Comparison of ENCODE assay signal across 8 cellular contexts in the genomic region with DNA sequence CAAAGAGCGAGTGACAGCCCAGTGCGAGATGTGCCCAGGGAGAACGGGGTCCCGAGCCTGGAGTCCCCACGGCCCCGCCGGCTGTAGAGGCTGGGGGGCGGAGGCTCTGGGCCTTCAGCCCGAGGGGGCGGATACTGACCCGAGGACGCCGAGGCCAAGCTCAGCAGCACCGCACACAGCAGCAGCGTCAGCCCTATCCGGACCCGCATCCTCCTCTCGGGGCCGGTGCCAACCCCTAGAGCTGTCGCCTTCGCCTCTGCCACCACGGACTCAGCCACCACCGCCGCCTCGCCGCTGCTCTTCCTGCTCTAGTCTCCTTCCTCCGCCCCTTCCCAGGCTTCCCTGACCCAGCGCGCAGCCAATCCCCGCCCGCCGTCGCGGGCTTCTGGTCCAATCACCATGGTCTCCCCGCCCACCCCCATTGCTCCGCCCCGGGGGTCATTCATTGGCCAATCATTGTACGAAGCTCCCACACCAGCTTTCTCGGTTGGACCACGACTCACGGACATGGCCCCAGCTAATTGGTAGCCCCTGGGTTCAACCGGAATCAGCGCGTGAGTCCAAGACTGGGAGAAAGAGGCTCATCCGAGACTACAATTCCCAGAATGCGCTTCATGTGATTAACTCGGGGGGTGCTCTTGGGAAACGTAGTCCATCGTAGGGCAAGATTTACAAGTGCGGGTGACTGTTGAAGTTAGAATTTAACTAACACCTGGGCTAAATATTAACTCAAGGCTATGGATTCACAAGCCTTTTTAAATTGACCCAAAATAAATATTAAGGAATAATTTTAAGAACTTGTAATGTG. TPM values are rescaled to one million over a fixed set of nuclear protein-coding genes. Genes with fewer than 3 reads are reported as not detected.
DNase-seq lines count a peak whose midpoint lies in the region; ATAC-seq, FAIRE-seq and TF ChIP-seq lines count a peak whose summit lies in the region.

Gene SEL1L (minus strand): TSS at position 318 of the 808 bp plus-strand sequence. CDS start 109 bp downstream, at position 209.

- H3K36me3 ChIP-seq in body of pancreas (replicated peaks in 1 of 2; ENCODE audit: insufficient read depth in 1 of 2, low read depth in 2 of 2), result no peaks in the 10 kb centered on the region

- intact Hi-C loops in body of pancreas (cut with DNase I) (no loop called here), sciatic nerve (cut with DNase I) (no loop called here)

- H3K27me3 ChIP-seq in body of pancreas, result no peaks in the 10 kb centered on the region

- 0% methylated on average over 27 to 50 of the region's 50 CpGs for WGBS in body of pancreas, 2 donors

- H3K4me1 ChIP-seq in body of pancreas, result peaks cover 45% of the 10 kb centered on the region

- H3K4me3 ChIP-seq in body of pancreas, result peak within 1 kb of the TSS; percentile 96 to 99

- FAIRE-seq in TTC549 (lab: Jason Lieb, UNC), result peak; percentile 97

- TF ChIP-seq POLR2A in body of pancreas (IDR thresholded peaks at IDR 0.05), result peak; percentile 97 to 99 (median 99)

- TF ChIP-seq CTCF in 22Rv1 (IDR thresholded peaks at IDR 0.05) (no peak), body of pancreas (IDR thresholded peaks at IDR 0.05) (no peak)

- ATAC-seq in GM18520 (IDR thresholded peaks at IDR 0.05; ENCODE audit: unreplicated experiment), result peak; percentile 92
- ATAC-seq in HG03064 (IDR thresholded peaks at IDR 0.05; ENCODE audit: low read depth, unreplicated experiment), result peak; percentile 89
- peak; percentile 87 for ATAC-seq in body of pancreas
- peak; percentile 100 for ATAC-seq in sciatic nerve

- DNase-seq in NCI-H2107 treated with DMSO at 0.1 percent for 48 hours (lab: John Stamatoyannopoulos, UW; ENCODE audit: unreplicated experiment) (peak; percentile 100), body of pancreas (peak; percentile 99 to 100 (median 100)), iPS DF 19.7 (ENCODE audit: low read depth, low spot score) (peak; percentile 100), sciatic nerve (ENCODE audit: low spot score) (peak; percentile 100)

- H3K27ac ChIP-seq in 22Rv1 (peak within 1 kb of the TSS; percentile 75), body of pancreas (peak within 1 kb of the TSS; percentile 66 to 91 (median 86))

- H3K9me3 ChIP-seq in body of pancreas, result no peaks in the 10 kb centered on the region

RNA-seq across cellular contexts. Expression of gene SEL1L, which starts in this region (rescaled TPM):
- total RNA-seq in body of pancreas (100 to 1,000 TPM; 183 to 268 TPM), sciatic nerve (87.7 TPM)

Comparison
In these comparisons a context has a peak if more than half of its experiments do, and no peak if none do; other contexts are left out.
1. Peak in every context shown above with its lines: DNase-seq, ATAC-seq, H3K4me3 ChIP-seq and H3K27ac ChIP-seq.